In the genomic region with DNA sequence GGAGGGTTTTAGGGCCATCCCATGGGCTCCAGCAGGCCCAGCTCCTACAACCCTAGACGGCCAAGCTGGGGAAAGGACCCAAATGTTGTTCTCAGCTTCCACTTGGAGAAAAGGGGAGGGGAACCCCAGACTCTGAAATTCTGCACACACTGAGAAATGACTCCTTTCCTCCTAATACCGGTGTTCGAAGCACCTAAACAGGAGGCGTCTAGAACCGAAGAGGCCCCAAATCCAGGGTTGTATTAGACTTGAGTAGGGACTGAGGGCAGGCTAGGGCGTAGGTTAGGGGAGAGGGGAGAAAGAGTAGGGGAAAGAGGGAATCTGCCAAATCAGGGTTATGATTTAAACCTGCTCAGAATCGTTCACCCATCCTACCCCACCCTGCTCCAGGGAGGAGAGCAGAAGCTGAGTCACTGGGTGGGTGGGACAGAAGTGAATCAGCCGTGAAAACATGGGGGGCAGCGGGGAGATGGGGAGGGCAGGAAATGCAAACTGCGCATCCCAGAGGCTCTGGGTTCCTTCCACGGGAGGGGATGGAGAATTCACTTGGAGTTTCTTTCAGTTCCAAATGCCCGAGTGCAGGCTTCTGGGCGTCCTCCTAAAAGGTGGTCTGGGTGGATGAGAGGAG, we compare ENCODE assay signal across 8 cellular contexts. TPM values are rescaled to one million over a fixed set of nuclear protein-coding genes. Genes with fewer than 3 reads are reported as not detected.
DNase-seq lines count a peak whose midpoint lies in the region; ATAC-seq, FAIRE-seq and TF ChIP-seq lines count a peak whose summit lies in the region.

No MANE protein-coding gene starts in this region.

- peaks cover 35 to 58% (median 46%) of the 10 kb centered on the region in 3 donors for H3K4me1 Mint-ChIP-seq in CD8-positive, alpha-beta memory T cell
- peaks cover 32% of the 10 kb centered on the region for H3K4me1 Mint-ChIP-seq in brain

- TF ChIP-seq CTCF in OCI-LY3 (IDR thresholded peaks at IDR 0.05; ENCODE audit: low read depth, low read length) (no peak), brain (conservative IDR thresholded peaks at IDR 0.05) (no peak), kidney (IDR thresholded peaks at IDR 0.05; ENCODE audit: borderline replicate concordance, extremely low read depth, insufficient read depth) (no peak)

- H3K4me2 ChIP-seq in OCI-LY3 (ENCODE audit: low read length) = peak overlapping the region; percentile 95

- intact Hi-C loops in kidney (cut with DNase I) = no loop called here

- H3K27me3 Mint-ChIP-seq in CD8-positive, alpha-beta memory T cell = peaks cover 0 to 3% of the 10 kb centered on the region in 2 donors
- H3K27me3 Mint-ChIP-seq in brain = peaks cover 29% of the 10 kb centered on the region

- H3K4me3 Mint-ChIP-seq in CD8-positive, alpha-beta memory T cell = peak overlapping the region; percentile 77 to 94 (median 80)
- H3K4me3 Mint-ChIP-seq in brain = peak overlapping the region; percentile 82 to 91 (median 84)

- H3K4me1 ChIP-seq in CD8-positive, alpha-beta memory T cell (ENCODE audit: insufficient read depth, low read length) = peaks cover 42% of the 10 kb centered on the region
- peaks cover 18% of the 10 kb centered on the region for H3K4me1 ChIP-seq in OCI-LY3 (ENCODE audit: low read length)
- peaks cover 25 to 33% of the 10 kb centered on the region in 2 donors for H3K4me1 ChIP-seq in kidney (ENCODE audit: control insufficient read depth in 1 of 2, insufficient read depth in 1 of 2, low read depth in 1 of 2, low read length in 2 of 2)

- CTCF ChIA-PET in CD8-positive, alpha-beta memory T cell (lab: Charles Lee) = interaction anchor here (1.0 to 14.7 kb wide), 16 partner anchors 10 to 169 kb away, joined by 3 to 243 read pairs (median 4); partner anchors contain the start of genes CSAD and SPRYD3

- H3K36me3 ChIP-seq in CD8-positive, alpha-beta memory T cell (ENCODE audit: insufficient read depth, low read length) = no peaks in the 10 kb centered on the region
- H3K36me3 ChIP-seq in OCI-LY3 (replicated peaks; ENCODE audit: low read depth, low read length) = no peaks in the 10 kb centered on the region
- no peaks in the 10 kb centered on the region for H3K36me3 ChIP-seq in kidney (ENCODE audit: control insufficient read depth in 1 of 2, insufficient read depth in 2 of 2, low read length in 2 of 2)

- POLR2A ChIA-PET in CD8-positive, alpha-beta memory T cell (lab: Charles Lee) = interaction anchor here (0.6 to 3.0 kb wide), 5 partner anchors 15 to 92 kb away, joined by 3 to 18 read pairs (median 6); partner anchors contain the start of genes EIF4B and SPRYD3

- H3K36me3 Mint-ChIP-seq in CD8-positive, alpha-beta memory T cell = no peaks in the 10 kb centered on the region
- no peaks in the 10 kb centered on the region for H3K36me3 Mint-ChIP-seq in brain

- peak overlapping the region; percentile 51 for H3K9ac ChIP-seq in OCI-LY3 (ENCODE audit: low read length)
- peak overlapping the region in 1 of 2 donors; percentile 65 for H3K9ac ChIP-seq in kidney (ENCODE audit: low read length in 2 of 2)

- H3K27ac ChIP-seq in CD8-positive, alpha-beta memory T cell (ENCODE audit: low read depth, low read length) = peak overlapping the region; percentile 44
- H3K27ac ChIP-seq in OCI-LY3 (ENCODE audit: low read length) (no peak overlapping the region), kidney (ENCODE audit: low read depth in 2 of 2, low read length in 2 of 2) (peak overlapping the region; percentile 66 to 81)

- DNase-seq in CD8-positive, alpha-beta memory T cell = no peak
- DNase-seq in kidney (peak; percentile 82), iPS-NIHi7 (ENCODE audit: extremely low spot score) (no peak), SHP77 (lab: John Stamatoyannopoulos, UW) (no peak)
- peak; percentile 64 for DNase-seq in stimulated activated naive CD8-positive, alpha-beta T cell treated with anti-CD3 and anti-CD28 coated beads, Interleukin-15, Interleukin-2, amounts not matched to agents 100 U/mL and 50 U/mL, for 24 hours

- ATAC-seq in stimulated activated naive CD8-positive, alpha-beta T cell treated with anti-CD3 and anti-CD28 coated beads, Interleukin-15, Interleukin-2, amounts not matched to agents 100 U/mL and 50 U/mL, for 24 hours = peak; percentile 33
- ATAC-seq in HG03469 (IDR thresholded peaks at IDR 0.05; ENCODE audit: unreplicated experiment) = no peak

- H3K27ac Mint-ChIP-seq in CD8-positive, alpha-beta memory T cell = peak overlapping the region; percentile 59 to 95 (median 86)
- peak overlapping the region; percentile 63 to 94 (median 70) for H3K27ac Mint-ChIP-seq in brain

- no peaks in the 10 kb centered on the region for H3K79me2 ChIP-seq in OCI-LY3 (ENCODE audit: low read length)

- H2AFZ ChIP-seq in OCI-LY3 (ENCODE audit: low read depth, low read length) = peak overlapping the region; percentile 95

- peak overlapping the region; percentile 53 for H3K4me3 ChIP-seq in CD8-positive, alpha-beta memory T cell (ENCODE audit: low read length)
- peak overlapping the region; percentile 79 for H3K4me3 ChIP-seq in OCI-LY3 (ENCODE audit: low read length)
- H3K4me3 ChIP-seq in kidney (ENCODE audit: low read length in 2 of 2) = peak overlapping the region; percentile 64 to 71

- no peak for FAIRE-seq in kidney (lab: Jason Lieb, UNC)

- no peaks in the 10 kb centered on the region for H3K9me3 Mint-ChIP-seq in CD8-positive, alpha-beta memory T cell
- H3K9me3 Mint-ChIP-seq in brain = peaks cover 0 to 7% (median 0%) of the 10 kb centered on the region in 5 experiments

- H4K20me1 ChIP-seq in OCI-LY3 (ENCODE audit: insufficient read depth, low read length) = no peaks in the 10 kb centered on the region

- H3K27me3 ChIP-seq in CD8-positive, alpha-beta memory T cell (ENCODE audit: insufficient read depth, low read length, poor library complexity, severe bottlenecking) = no peaks in the 10 kb centered on the region
- peaks cover 20% of the 10 kb centered on the region for H3K27me3 ChIP-seq in OCI-LY3 (ENCODE audit: low read depth, low read length)

- no peaks in the 10 kb centered on the region for H3K9me3 ChIP-seq in CD8-positive, alpha-beta memory T cell (ENCODE audit: low read length)
- H3K9me3 ChIP-seq in OCI-LY3 (ENCODE audit: insufficient read depth, low read length) = no peaks in the 10 kb centered on the region
- H3K9me3 ChIP-seq in kidney (ENCODE audit: control insufficient read depth in 1 of 2, low read length in 2 of 2) = no peaks in the 10 kb centered on the region

RNA-seq across cellular contexts. Expression of gene IGFBP6, which starts 1.0 kb away (rescaled TPM):
- 1 to 10 TPM; 1.5 to 1.6 TPM for total RNA-seq in CD8-positive, alpha-beta memory T cell
- polyA plus RNA-seq in CD8-positive, alpha-beta memory T cell = 8.9 TPM
- polyA plus RNA-seq in brain (ENCODE audit: insufficient read depth, low read depth, low replicate concordance) (17.3 TPM), kidney (ENCODE audit: insufficient read depth, low read depth, low replicate concordance) (57.3 TPM)
- 203 TPM for total RNA-seq in kidney

RNA-seq across cellular contexts. Expression of gene SOAT2, which starts 4.8 kb away (rescaled TPM):
- under 1 TPM; 0.48 to 1.00 TPM for total RNA-seq in CD8-positive, alpha-beta memory T cell
- polyA plus RNA-seq in CD8-positive, alpha-beta memory T cell = 0.76 TPM
- not detected for polyA plus RNA-seq in brain (ENCODE audit: insufficient read depth, low read depth, low replicate concordance)
- total RNA-seq in kidney = 0.19 TPM
- polyA plus RNA-seq in kidney (ENCODE audit: insufficient read depth, low read depth, low replicate concordance) = 0.26 TPM

RNA-seq across cellular contexts. Expression of gene SPRYD3, which starts 19.3 kb away (rescaled TPM):
- total RNA-seq in CD8-positive, alpha-beta memory T cell = 10 to 100 TPM; 40.1 to 43.3 TPM
- 63.0 TPM for polyA plus RNA-seq in CD8-positive, alpha-beta memory T cell
- polyA plus RNA-seq in brain (ENCODE audit: insufficient read depth, low read depth, low replicate concordance) (77.1 TPM), kidney (ENCODE audit: insufficient read depth, low read depth, low replicate concordance) (40.0 TPM)
- total RNA-seq in kidney = 72.3 TPM

RNA-seq across cellular contexts. Expression of gene TNS2, which starts 48.6 kb away (rescaled TPM):
- total RNA-seq in CD8-positive, alpha-beta memory T cell = 1 to 10 TPM; 2.1 to 5.6 TPM
- polyA plus RNA-seq in CD8-positive, alpha-beta memory T cell = 0.35 TPM
- polyA plus RNA-seq in brain (ENCODE audit: insufficient read depth, low read depth, low replicate concordance) = 32.4 TPM
- total RNA-seq in kidney = 179 TPM
- polyA plus RNA-seq in kidney (ENCODE audit: insufficient read depth, low read depth, low replicate concordance) = 90.1 TPM

Comparison
In these comparisons a context has a peak if more than half of its experiments do, and no peak if none do; other contexts are left out.
1. DNase-seq: peak in kidney (single experiment) and stimulated activated naive CD8-positive, alpha-beta T cell treated with anti-CD3 and anti-CD28 coated beads, Interleukin-15, Interleukin-2, amounts not matched to agents 100 U/mL and 50 U/mL, for 24 hours (single experiment); none in CD8-positive, alpha-beta memory T cell (0 of 5), iPS-NIHi7 (single experiment) and SHP77 (0 of 2).
2. Peak in every context shown above with its lines, with median percentiles within 50 percentile points of each other: H3K4me3 ChIP-seq.